ENCODE assay signal across 13 cellular contexts in genomic region chr17:66952681-66953638, GRCh38. TPM values are rescaled to one million over a fixed set of nuclear protein-coding genes. Genes with fewer than 3 reads are reported as not detected.
DNase-seq lines count a peak whose midpoint lies in the region; ATAC-seq, FAIRE-seq and TF ChIP-seq lines count a peak whose summit lies in the region.
"Had no signal": no experiment of that assay in that cellular context is flagged by ENCODE, and none has a peak within 500 bp of the region (broad histone marks: within the 10 kb centered on the region; RNA-seq: fewer than 3 reads in every experiment).

No MANE protein-coding gene starts in this region.

- no peak for ATAC-seq in HG02759 (IDR thresholded peaks at IDR 0.05; ENCODE audit: unreplicated experiment)

- peak overlapping the region; percentile 60 for H4K12ac ChIP-seq in trophoblast cell (ENCODE audit: low read depth, low read length)

- H3K18ac ChIP-seq in H1 (ENCODE audit: extremely low read depth, low read length) (peak overlapping the region; percentile 84), trophoblast cell (ENCODE audit: low read length) (peak overlapping the region; percentile 88)

- H3K9me3 ChIP-seq in H1 (ENCODE audit: insufficient read depth in 2 of 2, low read depth in 1 of 2, low read length in 1 of 2): no peaks in the 10 kb centered on the region
- H3K9me3 ChIP-seq in trophoblast cell (ENCODE audit: insufficient read depth, low read depth, low read length): peaks cover 3% of the 10 kb centered on the region
- H3K9me3 ChIP-seq: colonic mucosa had no signal

- no peak for TF ChIP-seq POLR2A in H1 (IDR thresholded peaks at IDR 0.05; ENCODE audit: control extremely low read depth in 1 of 2, low read depth in 2 of 2, low read length in 2 of 2)

- H3K36me3 ChIP-seq in H1 (ENCODE audit: control insufficient read depth in 2 of 4, insufficient read depth in 4 of 4, low read length in 3 of 4) (no peaks in the 10 kb centered on the region), trophoblast cell (ENCODE audit: control insufficient read depth in 1 of 2, insufficient read depth in 2 of 2, low read length in 2 of 2) (no peaks in the 10 kb centered on the region)
- H3K36me3 ChIP-seq: colonic mucosa had no signal

- H3K27ac ChIP-seq in H1 (ENCODE audit: low read depth, low read length) (peak overlapping the region; percentile 34; the same call in 1 of the 2 replicates), trophoblast cell (ENCODE audit: low read depth, low read length) (peak overlapping the region; percentile 99)
- H3K27ac ChIP-seq: colonic mucosa had no signal

- no peak overlapping the region for H3K4me3 ChIP-seq in H1 (ENCODE audit: extremely low read depth in 1 of 4, insufficient read depth in 2 of 4, low read depth in 3 of 4, low read length in 4 of 4)
- H3K4me3 ChIP-seq in trophoblast cell (ENCODE audit: low read depth, low read length): no peak overlapping the region
- H3K4me3 ChIP-seq: colonic mucosa had no signal

- POLR2A ChIA-PET in H1 (lab: Charles Lee; ENCODE audit: partially characterized antibody): interaction anchor here (1.2 kb wide), 1 partner anchor 9 kb away, joined by 5 read pairs; no protein-coding TSS in a partner anchor

- H3K23me2 ChIP-seq in H1 (ENCODE audit: low read depth, low read length): 0 out of 2 replicates have a peak, but pooled peaks cover 3% of the 10 kb centered on the region

- WGBS in H1 (ENCODE audit: extremely low coverage in 1 of 2, insufficient coverage in 1 of 2, insufficient read length in 1 of 2, insufficient replicate concordance in 2 of 2, low coverage in 1 of 2, low lambda C conversion rate in 2 of 2, missing lambda C conversion rate in 1 of 2), 2 experiments: 92% methylated on average over 14 of the region's 14 CpGs; no CpG with 5 or more reads in 1 of the 2 experiments
- WGBS in trophoblast cell (ENCODE audit: extremely low coverage, insufficient coverage, insufficient read length): no CpG with 5 or more reads among the region's 14 CpGs

- no peak overlapping the region for H3K23ac ChIP-seq in H1 (ENCODE audit: insufficient read length)
- no peak overlapping the region for H3K23ac ChIP-seq in trophoblast cell (ENCODE audit: low read length)

- peak overlapping the region in 1 of 2 experiments; percentile 54; a peak in 1 of 4 replicates for H3K4me2 ChIP-seq in H1 (ENCODE audit: insufficient read depth in 1 of 2, low read depth in 2 of 2, low read length in 2 of 2)
- H3K4me2 ChIP-seq in trophoblast cell (ENCODE audit: low read length): peak overlapping the region; percentile 55

- DNase-seq in ACHN (peak; percentile 8), HTR-8/SVneo (ENCODE audit: insufficient read length, low spot score) (no peak), H1 (ENCODE audit: low read depth in 1 of 2, low spot score in 2 of 2) (no peak), trophoblast cell (no peak), NCI-H1048 (lab: John Stamatoyannopoulos, UW) (no peak)
- DNase-seq in activated CD8-positive, alpha-beta memory T cell treated with anti-CD3 and anti-CD28 coated beads for 24 hours: no peak
- no peak for DNase-seq in activated CD4-positive, CD25-positive, alpha-beta regulatory T cell treated with anti-CD3 and anti-CD28 coated beads, Interleukin-2, amount 50 U/mL, for 72 hours
- DNase-seq: activated T-cell treated with anti-CD3 and anti-CD28 coated beads for 4 hours, colonic mucosa, immature natural killer cell, KBM-7, NCI-H187 treated with DMSO at 0.1 percent for 48 hours had no signal

- peak in 2 of 3 experiments; percentile 25 to 30; a peak in 2 of 4 replicates for TF ChIP-seq CTCF in H1 (IDR thresholded peaks at IDR 0.05; ENCODE audit: control extremely low read depth in 1 of 3, insufficient read depth in 1 of 3, low read depth in 1 of 3, low read length in 3 of 3)

- H2BK120ac ChIP-seq in H1 (replicated peaks; ENCODE audit: low read depth, low read length): no peak overlapping the region
- H2BK120ac ChIP-seq in trophoblast cell (ENCODE audit: insufficient read depth, low read length, poor library complexity): peak overlapping the region; percentile 99

- H2BK20ac ChIP-seq in H1 (ENCODE audit: low read length): peak overlapping the region; percentile 94

- H4K8ac ChIP-seq in H1 (ENCODE audit: extremely low read depth, insufficient read depth, low read length): no peak overlapping the region
- peak overlapping the region; percentile 87 for H4K8ac ChIP-seq in trophoblast cell (ENCODE audit: low read depth, low read length)

- TF ChIP-seq EP300 in H1 (IDR thresholded peaks at IDR 0.05; ENCODE audit: borderline replicate concordance in 1 of 2, low read depth in 2 of 2, low read length in 2 of 2): no peak

- H3K79me2 ChIP-seq in H1 (ENCODE audit: control insufficient read depth in 1 of 2, insufficient read depth in 2 of 2, low read length in 2 of 2) (no peaks in the 10 kb centered on the region), trophoblast cell (ENCODE audit: control insufficient read depth, insufficient read depth, low read length, poor library complexity) (peaks cover 10% of the 10 kb centered on the region)

- no peaks in the 10 kb centered on the region for H3K79me1 ChIP-seq in H1 (ENCODE audit: low read depth, low read length)
- peaks cover 48% of the 10 kb centered on the region for H3K79me1 ChIP-seq in trophoblast cell (ENCODE audit: low read length)

- H4K5ac ChIP-seq in H1 (ENCODE audit: insufficient read length, low read depth, low read length): no peak overlapping the region

- FAIRE-seq in HTR-8/SVneo (lab: Jason Lieb, UNC) (peak; percentile 77), H1 (lab: Jason Lieb, UNC) (no peak)

- H3K4ac ChIP-seq in H1 (replicated peaks; ENCODE audit: insufficient read length, low read depth, low read length): no peak overlapping the region
- H3K4ac ChIP-seq in trophoblast cell (ENCODE audit: low read depth, low read length): peak overlapping the region; percentile 92

- H4K20me1 ChIP-seq in H1 (replicated peaks in 1 of 2; ENCODE audit: control insufficient read depth in 1 of 2, insufficient read depth in 2 of 2, low read length in 2 of 2): no peaks in the 10 kb centered on the region

- H3K4me1 ChIP-seq in H1 (replicated peaks in 1 of 4; ENCODE audit: control insufficient read depth in 3 of 4, insufficient read depth in 4 of 4, low read length in 3 of 4): peaks cover 8 to 18% (median 14%) of the 10 kb centered on the region in 4 experiments
- peaks cover 38 to 50% of the 10 kb centered on the region in 2 experiments for H3K4me1 ChIP-seq in trophoblast cell (ENCODE audit: control insufficient read depth in 1 of 2, insufficient read depth in 2 of 2, low read length in 2 of 2)

- no peak overlapping the region; the same call in 1 of the 2 replicates for H2BK15ac ChIP-seq in H1 (ENCODE audit: low read length)

- TF ChIP-seq RAD21 in H1 (IDR thresholded peaks at IDR 0.05 in 1 of 2, conservative IDR thresholded peaks at IDR 0.05 in 1 of 2; ENCODE audit: low read depth in 2 of 2, low read length in 2 of 2): 0 out of 4 replicates have a peak, but pooled peaks of 1 of the 2 experiments have one; percentile 6

- H4K91ac ChIP-seq in H1 (replicated peaks; ENCODE audit: insufficient read length, low read length) (peak overlapping the region; percentile 78), trophoblast cell (ENCODE audit: low read depth, low read length) (peak overlapping the region; percentile 98)

- CTCF ChIA-PET in H1 (lab: Charles Lee; ENCODE audit: partially characterized antibody): interaction anchor here (0.7 to 2.2 kb wide), 14 partner anchors 9 to 216 kb away, joined by 3 to 5 read pairs (median 4); no protein-coding TSS in a partner anchor

- H2AFZ ChIP-seq in H1 (ENCODE audit: low read length) (no peak overlapping the region), trophoblast cell (ENCODE audit: insufficient read depth, low read length, poor library complexity) (peak overlapping the region; percentile 66)

- peaks cover 0 to 2% (median 0%) of the 10 kb centered on the region in 4 experiments; a peak in 1 of 7 replicates for H3K27me3 ChIP-seq in H1 (replicated peaks in 1 of 4; ENCODE audit: control insufficient read depth in 3 of 4, extremely low read depth in 1 of 4, insufficient read depth in 3 of 4, low read length in 3 of 4)
- no peaks in the 10 kb centered on the region for H3K27me3 ChIP-seq in trophoblast cell (ENCODE audit: insufficient read depth, low read length)
- H3K27me3 ChIP-seq: colonic mucosa had no signal

- H2BK12ac ChIP-seq in H1 (ENCODE audit: low read depth, low read length) (peak overlapping the region; percentile 91), trophoblast cell (ENCODE audit: low read length) (peak overlapping the region; percentile 100)

- H3K56ac ChIP-seq in H1 (replicated peaks; ENCODE audit: insufficient read length, low read depth, low read length): no peak overlapping the region

- H2AK5ac ChIP-seq in H1 (ENCODE audit: low read depth, low read length): peak overlapping the region; percentile 88
- H2AK5ac ChIP-seq in trophoblast cell (ENCODE audit: low read length): peak overlapping the region; percentile 99

- in situ Hi-C loops in ACHN (cut with HindIII; ENCODE audit: low pct_ligation_motif_present, low pct_unique_long_range_greater_than_20kb, low sequenced_read_pairs): no loop called here

- H3K9ac ChIP-seq in H1 (replicated peaks in 1 of 4; ENCODE audit: extremely low read depth in 1 of 4, low read depth in 3 of 4, low read length in 3 of 4) (no peak overlapping the region), trophoblast cell (ENCODE audit: low read length) (no peak overlapping the region)

- H2BK5ac ChIP-seq in H1 (ENCODE audit: low read depth, low read length): peak overlapping the region; percentile 87
- peak overlapping the region; percentile 99 for H2BK5ac ChIP-seq in trophoblast cell (ENCODE audit: low read depth, low read length, poor library complexity)

- H3K14ac ChIP-seq in H1 (ENCODE audit: insufficient read length) (no peak overlapping the region), trophoblast cell (ENCODE audit: low read length) (peak overlapping the region; percentile 93)

TF ChIP-seq in H1, 55 proteins besides CTCF, POLR2A, EP300 and RAD21:
- TF ChIP-seq MAX (IDR thresholded peaks at IDR 0.05) (peak; percentile 6; the same call in 1 of the 2 replicates), CREB1 (IDR thresholded peaks at IDR 0.05) (no peak), POLR2AphosphoS5 (IDR thresholded peaks at IDR 0.05; ENCODE audit: low read depth, low read length) (no peak), MAFK (IDR thresholded peaks at IDR 0.05; ENCODE audit: low read depth, low read length) (no peak)

RNA-seq across cellular contexts. Expression of gene CACNG4, which starts 11.5 kb away (rescaled TPM):
- total RNA-seq in H1 (2021; fragmentation: NEBNext Ultra II Directional; extraction: Animal tissue kit (Norgen Biotek cat#: 25700)): 5.6 and 5.9 TPM in 2 replicates
- 3.6 and 5.3 TPM in 2 replicates for polyA plus RNA-seq in H1 (2011; rRNA removed)
- 2.7 TPM for polyA plus RNA-seq in H1 (2011; cell fraction: cytosol; rRNA removed)
- 3.2 TPM for polyA plus RNA-seq in H1 (2011; cell fraction: nucleus; rRNA removed)
- 2.5 to 4.2 TPM (median 3.9 TPM) in 4 replicates for polyA plus RNA-seq in H1 (2012, experiment 1 of 2)
- 4.1 TPM for polyA plus RNA-seq in H1 (2012, experiment 2 of 2)
- polyA plus RNA-seq in H1 (2013, experiment 1 of 2): 3.8 TPM
- 4.1 TPM for polyA plus RNA-seq in H1 (2013, experiment 2 of 2)
- 1.4 and 2.0 TPM in 2 replicates for polyA minus RNA-seq in H1 (2011; rRNA and poly(A)+ RNA removed)
- 2.6 TPM for polyA minus RNA-seq in H1 (2011; cell fraction: cytosol; rRNA and poly(A)+ RNA removed)
- polyA minus RNA-seq in H1 (2011; cell fraction: nucleus; rRNA and poly(A)+ RNA removed): 1.2 TPM
- polyA plus RNA-seq in trophoblast cell (2013): 53.7 and 55.4 TPM in 2 replicates
- polyA plus RNA-seq: immature natural killer cell had no signal
